In genomic region chr17:81867952-81868673, GRCh38 we compare ENCODE assay signal across 1 cellular context.
A peak's percentile ranks its signal among the peaks of the same experiment; 100 is the strongest.
TF ChIP-seq lines count a peak whose summit lies in the region.

No MANE protein-coding gene starts in this region.

TF ChIP-seq in HepG2, 621 proteins besides CTCF, POLR2A, EP300 and RAD21 (continued from another document and continues in another):
- TF ChIP-seq, protein P1, sequence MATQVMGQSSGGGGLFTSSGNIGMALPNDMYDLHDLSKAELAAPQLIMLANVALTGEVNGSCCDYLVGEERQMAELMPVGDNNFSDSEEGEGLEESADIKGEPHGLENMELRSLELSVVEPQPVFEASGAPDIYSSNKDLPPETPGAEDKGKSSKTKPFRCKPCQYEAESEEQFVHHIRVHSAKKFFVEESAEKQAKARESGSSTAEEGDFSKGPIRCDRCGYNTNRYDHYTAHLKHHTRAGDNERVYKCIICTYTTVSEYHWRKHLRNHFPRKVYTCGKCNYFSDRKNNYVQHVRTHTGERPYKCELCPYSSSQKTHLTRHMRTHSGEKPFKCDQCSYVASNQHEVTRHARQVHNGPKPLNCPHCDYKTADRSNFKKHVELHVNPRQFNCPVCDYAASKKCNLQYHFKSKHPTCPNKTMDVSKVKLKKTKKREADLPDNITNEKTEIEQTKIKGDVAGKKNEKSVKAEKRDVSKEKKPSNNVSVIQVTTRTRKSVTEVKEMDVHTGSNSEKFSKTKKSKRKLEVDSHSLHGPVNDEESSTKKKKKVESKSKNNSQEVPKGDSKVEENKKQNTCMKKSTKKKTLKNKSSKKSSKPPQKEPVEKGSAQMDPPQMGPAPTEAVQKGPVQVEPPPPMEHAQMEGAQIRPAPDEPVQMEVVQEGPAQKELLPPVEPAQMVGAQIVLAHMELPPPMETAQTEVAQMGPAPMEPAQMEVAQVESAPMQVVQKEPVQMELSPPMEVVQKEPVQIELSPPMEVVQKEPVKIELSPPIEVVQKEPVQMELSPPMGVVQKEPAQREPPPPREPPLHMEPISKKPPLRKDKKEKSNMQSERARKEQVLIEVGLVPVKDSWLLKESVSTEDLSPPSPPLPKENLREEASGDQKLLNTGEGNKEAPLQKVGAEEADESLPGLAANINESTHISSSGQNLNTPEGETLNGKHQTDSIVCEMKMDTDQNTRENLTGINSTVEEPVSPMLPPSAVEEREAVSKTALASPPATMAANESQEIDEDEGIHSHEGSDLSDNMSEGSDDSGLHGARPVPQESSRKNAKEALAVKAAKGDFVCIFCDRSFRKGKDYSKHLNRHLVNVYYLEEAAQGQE (IDR thresholded peaks at IDR 0.05; ENCODE audit: borderline replicate concordance in 1 of 2, low read depth in 1 of 2, low read length in 2 of 2) = no peak
- TF ChIP-seq AGO1 (IDR thresholded peaks at IDR 0.05; ENCODE audit: low read depth, low read length, poor library complexity, severe bottlenecking) (peak; percentile 98), SALL1 (CRISPR knock-in tag; IDR thresholded peaks at IDR 0.05) (peak; percentile 62; the same call in 1 of the 2 replicates), POLR2AphosphoS2 (IDR thresholded peaks at IDR 0.05; ENCODE audit: low read depth, low read length) (no peak; the same call in 1 of the 2 replicates), IRF9 (CRISPR knock-in tag; IDR thresholded peaks at IDR 0.05; ENCODE audit: borderline replicate concordance) (no peak), HMGA1 (CRISPR knock-in tag; conservative IDR thresholded peaks at IDR 0.05) (no peak), ZSCAN31 (CRISPR knock-in tag; IDR thresholded peaks at IDR 0.05; ENCODE audit: low read depth) (0 out of 2 replicates have a peak, but pooled peaks have one; percentile 21), ATF6 (CRISPR knock-in tag; conservative IDR thresholded peaks at IDR 0.05) (no peak), MED13 (CRISPR knock-in tag; IDR thresholded peaks at IDR 0.05) (peak; percentile 35; the same call in 1 of the 2 replicates), ZFP1 (CRISPR knock-in tag; IDR thresholded peaks at IDR 0.05) (no peak), ARID2 (CRISPR knock-in tag; IDR thresholded peaks at IDR 0.05; ENCODE audit: borderline replicate concordance) (0 out of 2 replicates have a peak, but pooled peaks have one; percentile 48), PHB2 (IDR thresholded peaks at IDR 0.05; ENCODE audit: partially characterized antibody) (no peak), SPEN (CRISPR knock-in tag; IDR thresholded peaks at IDR 0.05; ENCODE audit: low read depth) (no peak), AKNA (CRISPR knock-in tag; IDR thresholded peaks at IDR 0.05; ENCODE audit: borderline replicate concordance) (no peak), MXD4 (CRISPR knock-in tag; IDR thresholded peaks at IDR 0.05) (0 out of 2 replicates have a peak, but pooled peaks have one; percentile 15), ZNF333 (CRISPR knock-in tag; IDR thresholded peaks at IDR 0.05; ENCODE audit: borderline replicate concordance) (no peak), HOXA5 (CRISPR knock-in tag; IDR thresholded peaks at IDR 0.05) (no peak; the same call in 1 of the 2 replicates), ZSCAN22 (CRISPR knock-in tag; IDR thresholded peaks at IDR 0.05) (no peak; the same call in 1 of the 2 replicates), ZFAT (CRISPR knock-in tag; conservative IDR thresholded peaks at IDR 0.05) (no peak), SRSF4 (IDR thresholded peaks at IDR 0.05; ENCODE audit: low read depth, low read length, poor library complexity, severe bottlenecking) (no peak), RBAK (CRISPR knock-in tag; IDR thresholded peaks at IDR 0.05) (no peak), ZNF431 (CRISPR knock-in tag; IDR thresholded peaks at IDR 0.05; ENCODE audit: borderline replicate concordance, low read depth) (no peak), JUNB (CRISPR knock-in tag; IDR thresholded peaks at IDR 0.05; ENCODE audit: borderline replicate concordance) (peak; percentile 69; the same call in 1 of the 2 replicates), ZNF10 (CRISPR knock-in tag; IDR thresholded peaks at IDR 0.05; ENCODE audit: borderline replicate concordance, low read depth) (no peak), RNF219 (CRISPR knock-in tag; IDR thresholded peaks at IDR 0.05) (no peak), GPN1 (CRISPR knock-in tag; IDR thresholded peaks at IDR 0.05; ENCODE audit: borderline replicate concordance) (no peak), ZNF160 (CRISPR knock-in tag; IDR thresholded peaks at IDR 0.05) (no peak), NRL (CRISPR knock-in tag; IDR thresholded peaks at IDR 0.05; ENCODE audit: borderline replicate concordance) (no peak; the same call in 1 of the 2 replicates), HDAC6 (IDR thresholded peaks at IDR 0.05; ENCODE audit: low read depth, low read length) (no peak), ZFP82 (CRISPR knock-in tag; IDR thresholded peaks at IDR 0.05; ENCODE audit: borderline replicate concordance) (no peak; the same call in 1 of the 2 replicates), ZNF605 (CRISPR knock-in tag; IDR thresholded peaks at IDR 0.05) (no peak), KDM1A (CRISPR knock-in tag; IDR thresholded peaks at IDR 0.05) (no peak), PTBP1 (IDR thresholded peaks at IDR 0.05; ENCODE audit: low read depth, low read length, poor library complexity, severe bottlenecking) (no peak), RXRA (CRISPR knock-in tag; IDR thresholded peaks at IDR 0.05) (no peak; the same call in 1 of the 2 replicates), ZNF709 (CRISPR knock-in tag; IDR thresholded peaks at IDR 0.05) (peak; percentile 1; the same call in 1 of the 2 replicates), NCOR1 (IDR thresholded peaks at IDR 0.05; ENCODE audit: borderline replicate concordance, low read length) (no peak), JARID2 (CRISPR knock-in tag; IDR thresholded peaks at IDR 0.05; ENCODE audit: insufficient replicate concordance) (no peak), SP5 (CRISPR knock-in tag; IDR thresholded peaks at IDR 0.05; ENCODE audit: borderline replicate concordance, low read depth) (no peak), ZNF839 (CRISPR knock-in tag; IDR thresholded peaks at IDR 0.05; ENCODE audit: borderline replicate concordance) (0 out of 2 replicates have a peak, but pooled peaks have one; percentile 39), ZNF343 (CRISPR knock-in tag; IDR thresholded peaks at IDR 0.05) (no peak), ZNF350 (CRISPR knock-in tag; IDR thresholded peaks at IDR 0.05; ENCODE audit: borderline replicate concordance, low read depth) (no peak; the same call in 1 of the 2 replicates), GATA4 (IDR thresholded peaks at IDR 0.05; ENCODE audit: borderline replicate concordance, low read depth) (peak; percentile 12), HNRNPLL (IDR thresholded peaks at IDR 0.05; ENCODE audit: low read depth, low read length, poor library complexity, severe bottlenecking) (peak; percentile 62), ZNF12 (CRISPR knock-in tag; IDR thresholded peaks at IDR 0.05) (no peak), ZNF251 (CRISPR knock-in tag; IDR thresholded peaks at IDR 0.05) (0 out of 2 replicates have a peak, but pooled peaks have one; percentile 22), HNF4A (CRISPR knock-in tag; IDR thresholded peaks at IDR 0.05) (no peak)
- TF ChIP-seq, protein P2, sequence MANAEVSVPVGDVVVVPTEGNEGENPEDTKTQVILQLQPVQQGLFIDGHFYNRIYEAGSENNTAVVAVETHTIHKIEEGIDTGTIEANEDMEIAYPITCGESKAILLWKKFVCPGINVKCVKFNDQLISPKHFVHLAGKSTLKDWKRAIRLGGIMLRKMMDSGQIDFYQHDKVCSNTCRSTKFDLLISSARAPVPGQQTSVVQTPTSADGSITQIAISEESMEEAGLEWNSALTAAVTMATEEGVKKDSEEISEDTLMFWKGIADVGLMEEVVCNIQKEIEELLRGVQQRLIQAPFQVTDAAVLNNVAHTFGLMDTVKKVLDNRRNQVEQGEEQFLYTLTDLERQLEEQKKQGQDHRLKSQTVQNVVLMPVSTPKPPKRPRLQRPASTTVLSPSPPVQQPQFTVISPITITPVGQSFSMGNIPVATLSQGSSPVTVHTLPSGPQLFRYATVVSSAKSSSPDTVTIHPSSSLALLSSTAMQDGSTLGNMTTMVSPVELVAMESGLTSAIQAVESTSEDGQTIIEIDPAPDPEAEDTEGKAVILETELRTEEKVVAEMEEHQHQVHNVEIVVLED (CRISPR knock-in tag; IDR thresholded peaks at IDR 0.05; ENCODE audit: borderline replicate concordance) = 0 out of 2 replicates have a peak, but pooled peaks have one; percentile 11
- TF ChIP-seq, protein P3, sequence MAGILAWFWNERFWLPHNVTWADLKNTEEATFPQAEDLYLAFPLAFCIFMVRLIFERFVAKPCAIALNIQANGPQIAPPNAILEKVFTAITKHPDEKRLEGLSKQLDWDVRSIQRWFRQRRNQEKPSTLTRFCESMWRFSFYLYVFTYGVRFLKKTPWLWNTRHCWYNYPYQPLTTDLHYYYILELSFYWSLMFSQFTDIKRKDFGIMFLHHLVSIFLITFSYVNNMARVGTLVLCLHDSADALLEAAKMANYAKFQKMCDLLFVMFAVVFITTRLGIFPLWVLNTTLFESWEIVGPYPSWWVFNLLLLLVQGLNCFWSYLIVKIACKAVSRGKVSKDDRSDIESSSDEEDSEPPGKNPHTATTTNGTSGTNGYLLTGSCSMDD (CRISPR knock-in tag; IDR thresholded peaks at IDR 0.05) = no peak
